Comparison of ENCODE assay signal across 1 cellular context in genomic region chr2:112627060-112628040, GRCh38.
TF ChIP-seq lines count a peak whose summit lies in the region.

No MANE protein-coding gene starts in this region.

TF ChIP-seq in A549, 52 proteins besides CTCF, POLR2A, EP300 and RAD21 (continued from another document):
- TF ChIP-seq REST (IDR thresholded peaks at IDR 0.05) (no peak), CHD4 (IDR thresholded peaks at IDR 0.05; ENCODE audit: borderline replicate concordance) (no peak), JUN (IDR thresholded peaks at IDR 0.05) (peak in 1 of 2 experiments; percentile 66; a peak in 2 of 5 replicates), KDM5A (IDR thresholded peaks at IDR 0.05) (no peak), MYC (IDR thresholded peaks at IDR 0.05; ENCODE audit: borderline replicate concordance, low read length) (no peak), CEBPB (IDR thresholded peaks at IDR 0.05) (peak; percentile 82 to 90), JUNB (IDR thresholded peaks at IDR 0.05) (peak; percentile 60; the same call in 1 of the 2 replicates), RFX5 (IDR thresholded peaks at IDR 0.05) (no peak), HOXB13 (CRISPR knock-in tag; IDR thresholded peaks at IDR 0.05; ENCODE audit: low read depth) (no peak; the same call in 1 of the 2 replicates), FOSL2 (IDR thresholded peaks at IDR 0.05) (peak; percentile 49; the same call in 1 of the 2 replicates), FOSL2 (CRISPR knock-in tag; IDR thresholded peaks at IDR 0.05) (peak; percentile 74)
- TF ChIP-seq, protein P1, sequence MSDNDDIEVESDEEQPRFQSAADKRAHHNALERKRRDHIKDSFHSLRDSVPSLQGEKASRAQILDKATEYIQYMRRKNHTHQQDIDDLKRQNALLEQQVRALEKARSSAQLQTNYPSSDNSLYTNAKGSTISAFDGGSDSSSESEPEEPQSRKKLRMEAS (IDR thresholded peaks at IDR 0.05), result peak; percentile 29; the same call in 1 of the 2 replicates
